ENCODE assay signal across 21 cellular contexts in genomic region chr7:134014935-134015334, GRCh38.
DNase-seq lines count a peak whose midpoint lies in the region; ATAC-seq and TF ChIP-seq lines count a peak whose summit lies in the region.
"Had no signal": no experiment of that assay in that cellular context is flagged by ENCODE, and none has a peak within 500 bp of the region (broad histone marks: within the 10 kb centered on the region; RNA-seq: fewer than 3 reads in every experiment).

No MANE protein-coding gene starts in this region.

- H3K27ac ChIP-seq in GM23248 (no peak overlapping the region), PC-3 (ENCODE audit: low read length) (no peak overlapping the region)
- H3K27ac ChIP-seq: BLaER1 treated with 17β-estradiol and CSF1 and Interleukin-3, amounts not matched to agents 10 nM and 100 nM had no signal

- BruUV-seq in PC-3 (replicated peaks; lab: Mats Ljungman, UMichigan) = no TSS peak

- H3K4me3 ChIP-seq in GM23248 = no peak overlapping the region
- H3K4me3 ChIP-seq in PC-3 (ENCODE audit: low read length) = no peak overlapping the region
- no peak overlapping the region for H3K4me3 ChIP-seq in fibroblast of mammary gland (ENCODE audit: control insufficient read depth, low read depth, low read length)
- H3K4me3 ChIP-seq: BLaER1 treated with 17β-estradiol and CSF1 and Interleukin-3, amounts not matched to agents 10 nM and 100 nM; HAP-1; K562 had no signal

- H3K27me3 ChIP-seq in GM23248 (replicated peaks; ENCODE audit: insufficient read depth) = no peaks in the 10 kb centered on the region
- H3K27me3 ChIP-seq in PC-3 (ENCODE audit: low read length) = no peaks in the 10 kb centered on the region
- H3K27me3 ChIP-seq: BLaER1 treated with 17β-estradiol and CSF1 and Interleukin-3, amounts not matched to agents 10 nM and 100 nM had no signal

- no peak for TF ChIP-seq CTCF in PC-3 (conservative IDR thresholded peaks at IDR 0.05; ENCODE audit: low read depth, low read length)
- TF ChIP-seq CTCF in fibroblast of mammary gland (conservative IDR thresholded peaks at IDR 0.05; ENCODE audit: control insufficient read depth, insufficient read depth, low read depth, low read length) = no peak

- WGBS in GM23248 (ENCODE audit: low coverage in 1 of 2, low lambda C conversion rate in 2 of 2, missing lambda C conversion rate in 2 of 2), 2 experiments = 89 to 91% methylated on average over 3 of the region's 3 CpGs

- H3K9me2 ChIP-seq in GM23248 (ENCODE audit: insufficient read depth) = no peaks in the 10 kb centered on the region
- no peaks in the 10 kb centered on the region for H3K9me2 ChIP-seq in PC-3 (replicated peaks; ENCODE audit: low read length)

- H4K20me1 ChIP-seq in GM23248 (ENCODE audit: insufficient read depth) = no peaks in the 10 kb centered on the region
- no peaks in the 10 kb centered on the region for H4K20me1 ChIP-seq in PC-3 (ENCODE audit: low read length)
- H4K20me1 ChIP-seq: BLaER1 treated with 17β-estradiol and CSF1 and Interleukin-3, amounts not matched to agents 10 nM and 100 nM had no signal

- no peak overlapping the region for H2AFZ ChIP-seq in GM23248
- H2AFZ ChIP-seq in PC-3 (ENCODE audit: low read length) = no peak overlapping the region

- no peak overlapping the region for H3K4me2 ChIP-seq in GM23248 (ENCODE audit: unreplicated experiment)
- no peak overlapping the region for H3K4me2 ChIP-seq in PC-3 (ENCODE audit: low read length)
- H3K4me2 ChIP-seq: BLaER1 treated with 17β-estradiol and CSF1 and Interleukin-3, amounts not matched to agents 10 nM and 100 nM had no signal

- no peaks in the 10 kb centered on the region for H3F3A ChIP-seq in GM23248 (ENCODE audit: insufficient read depth)
- H3F3A ChIP-seq in PC-3 (ENCODE audit: low read length, unreplicated experiment) = no peaks in the 10 kb centered on the region

- CTCF ChIA-PET in PC-3 (lab: Charles Lee) = no interaction called here

- no peak overlapping the region for H3K9ac ChIP-seq in GM23248
- no peak overlapping the region for H3K9ac ChIP-seq in PC-3 (ENCODE audit: low read length)
- H3K9ac ChIP-seq: BLaER1 treated with 17β-estradiol and CSF1 and Interleukin-3, amounts not matched to agents 10 nM and 100 nM had no signal

- DNase-seq in AG08395 (ENCODE audit: low spot score) (peak; percentile 9), GM23248 (peak; percentile 36), PC-3 (peak; percentile 4), fibroblast of mammary gland (ENCODE audit: low read depth) (peak; percentile 7), NCI-H2196 treated with DMSO at 0.1 percent for 48 hours (lab: John Stamatoyannopoulos, UW; ENCODE audit: unreplicated experiment) (no peak), SHP77 treated with DMSO at 0.1 percent for 48 hours (lab: John Stamatoyannopoulos, UW) (no peak)
- DNase-seq: Calu3; CD8-positive, alpha-beta T cell; NCI-H1092; NCI-H146; NCI-H2029 treated with DMSO at 0.1 percent for 48 hours; NCI-H2171; NCI-H446 treated with DMSO at 0.1 percent for 48 hours; NCI-H69; SIG-M5; T-helper 1 cell had no signal

- H3K36me3 ChIP-seq in GM23248 (ENCODE audit: low read depth) = no peaks in the 10 kb centered on the region
- H3K36me3 ChIP-seq in PC-3 (ENCODE audit: low read depth, low read length) = no peaks in the 10 kb centered on the region
- H3K36me3 ChIP-seq: HAP-1 had no signal

- H3K9me3 ChIP-seq in GM23248 (ENCODE audit: low read depth) = no peaks in the 10 kb centered on the region
- no peaks in the 10 kb centered on the region for H3K9me3 ChIP-seq in PC-3 (ENCODE audit: low read length)
- H3K9me3 ChIP-seq: BLaER1 treated with 17β-estradiol and CSF1 and Interleukin-3, amounts not matched to agents 10 nM and 100 nM; HAP-1 had no signal

- H3K79me2 ChIP-seq in GM23248 (ENCODE audit: insufficient read depth) = no peaks in the 10 kb centered on the region
- no peaks in the 10 kb centered on the region for H3K79me2 ChIP-seq in PC-3 (ENCODE audit: low read length)

- intact Hi-C loops in PC-3 (cut with micrococcal nuclease) = no loop called here

- in situ Hi-C loops in GM23248 (cut with MboI) = no loop called here

- POLR2A ChIA-PET in PC-3 (lab: Charles Lee; ENCODE audit: unreplicated experiment) = no interaction called here

- no peak for ATAC-seq in PC-3
- no peak for ATAC-seq in GM18511 (IDR thresholded peaks at IDR 0.05; ENCODE audit: unreplicated experiment)
- ATAC-seq in HG02970 (IDR thresholded peaks at IDR 0.05; ENCODE audit: low FRiP score, unreplicated experiment) = no peak
- ATAC-seq: CD8-positive, alpha-beta T cell; K562 had no signal

- H3K4me1 ChIP-seq in GM23248 (ENCODE audit: insufficient read depth) = peaks cover 8% of the 10 kb centered on the region
- no peaks in the 10 kb centered on the region for H3K4me1 ChIP-seq in PC-3 (ENCODE audit: insufficient read depth, low read length)
- H3K4me1 ChIP-seq: HAP-1 had no signal

Comparison
In these comparisons a context has a peak if more than half of its experiments do, and no peak if none do; other contexts are left out.
1. DNase-seq: peak in AG08395 (single experiment), GM23248 (single experiment), PC-3 (single experiment) and fibroblast of mammary gland (single experiment); none in NCI-H2196 treated with DMSO at 0.1 percent for 48 hours (single experiment) and SHP77 treated with DMSO at 0.1 percent for 48 hours (single experiment).